ENCODE assay signal across 16 cellular contexts in the genomic region with DNA sequence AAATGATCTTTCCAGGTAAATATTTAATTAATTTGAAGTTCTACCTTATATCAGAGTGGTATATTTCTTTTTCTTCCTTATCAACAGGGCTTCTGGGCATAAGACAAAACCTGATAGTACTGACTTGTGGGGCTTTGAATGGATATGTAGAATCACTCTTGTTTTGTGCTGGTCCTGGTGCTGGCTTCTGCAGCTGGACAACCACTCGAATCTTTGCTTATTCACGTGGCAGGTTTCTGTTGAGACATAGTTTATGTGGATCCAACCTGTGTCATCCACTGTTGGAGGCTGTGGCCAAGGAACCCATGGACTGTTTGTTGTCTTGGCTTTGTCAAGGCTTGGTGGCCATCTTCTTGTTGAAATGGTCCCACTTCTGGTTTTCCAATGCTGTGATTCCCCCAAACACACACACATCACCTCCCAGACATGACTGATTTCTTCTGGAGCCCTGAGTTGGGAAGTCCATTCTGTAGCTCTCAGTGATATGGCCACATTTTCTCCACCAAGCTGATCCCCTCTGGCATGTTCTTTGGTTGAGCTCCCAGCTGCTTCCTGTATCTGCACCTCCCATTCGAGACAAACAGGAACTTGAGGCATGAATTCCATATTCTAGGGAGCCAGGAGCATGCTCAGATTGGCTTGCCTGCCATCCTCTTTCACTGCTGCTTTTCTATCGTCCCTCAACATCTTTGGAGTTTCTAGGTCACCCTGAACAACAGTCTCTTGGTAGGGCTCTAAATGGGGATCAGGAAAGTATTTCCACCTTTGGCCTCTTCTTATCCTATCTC. TPM values are rescaled to one million over a fixed set of nuclear protein-coding genes. Genes with fewer than 3 reads are reported as not detected.
DNase-seq lines count a peak whose midpoint lies in the region; ATAC-seq, FAIRE-seq and TF ChIP-seq lines count a peak whose summit lies in the region.
"Had no signal": no experiment of that assay in that cellular context is flagged by ENCODE, and none has a peak within 500 bp of the region (broad histone marks: within the 10 kb centered on the region; RNA-seq: fewer than 3 reads in every experiment).

No MANE protein-coding gene starts in this region.

- no peaks in the 10 kb centered on the region for H3K9me1 ChIP-seq in K562 (ENCODE audit: control insufficient read depth, insufficient read depth, low read length)

- H3K4me1 ChIP-seq in K562 (replicated peaks in 1 of 2; ENCODE audit: control insufficient read depth in 2 of 2, insufficient read depth in 2 of 2, low read length in 2 of 2): peaks cover 0 to 5% of the 10 kb centered on the region in 2 experiments; a peak in 4 of 5 replicates

- CTCF ChIA-PET in activated naive CD4-positive, alpha-beta T cell treated with anti-CD3 and anti-CD28 coated beads, Interleukin-2, amount 10 ng/mL, durations not matched to agents 7 days and 5 days (lab: Charles Lee): no interaction called here
- CTCF ChIA-PET in K562 (lab: Yijun Ruan, JAX; ENCODE audit: low intra/inter-chr PET ratio): no interaction called here

- H3K27ac ChIP-seq in K562 (ENCODE audit: extremely low read depth, low read depth, low read length): no peak overlapping the region
- H3K27ac ChIP-seq: 22Rv1 had no signal

- H3K27me3 Mint-ChIP-seq in activated naive CD4-positive, alpha-beta T cell treated with anti-CD3 and anti-CD28 coated beads, Interleukin-2, amount 50 U/mL, for 24 hours: no peaks in the 10 kb centered on the region
- H3K27me3 Mint-ChIP-seq in activated naive CD4-positive, alpha-beta T cell treated with anti-CD3 and anti-CD28 coated beads, Interleukin-2, amount 10 ng/mL, durations not matched to agents 7 days and 5 days: peaks cover 3% of the 10 kb centered on the region
- no peaks in the 10 kb centered on the region for H3K27me3 Mint-ChIP-seq in neural crest cell (ENCODE audit: low read depth)

- H3K9me3 Mint-ChIP-seq in activated naive CD4-positive, alpha-beta T cell treated with anti-CD3 and anti-CD28 coated beads, Interleukin-2, amount 50 U/mL, for 24 hours: no peaks in the 10 kb centered on the region
- H3K9me3 Mint-ChIP-seq in activated naive CD4-positive, alpha-beta T cell treated with anti-CD3 and anti-CD28 coated beads, Interleukin-2, amount 10 ng/mL, durations not matched to agents 7 days and 5 days: no peaks in the 10 kb centered on the region
- H3K9me3 Mint-ChIP-seq in neural crest cell: peaks cover 3% of the 10 kb centered on the region
- H3K9me3 Mint-ChIP-seq: CD8-positive, alpha-beta memory T cell had no signal

- H3K36me3 ChIP-seq in K562 (ENCODE audit: control insufficient read depth, insufficient read depth, low read length): no peaks in the 10 kb centered on the region

- peak overlapping the region; percentile 14; the same call in 1 of the 2 replicates for H2AFZ ChIP-seq in K562 (ENCODE audit: low read depth, low read length)

- no peak for ATAC-seq in K562
- no peak for ATAC-seq in HG03571 (IDR thresholded peaks at IDR 0.05; ENCODE audit: unreplicated experiment)
- no peak for ATAC-seq in GM18861 (IDR thresholded peaks at IDR 0.05; ENCODE audit: unreplicated experiment)

- peak overlapping the region; percentile 4 for H3K27ac Mint-ChIP-seq in activated naive CD4-positive, alpha-beta T cell treated with anti-CD3 and anti-CD28 coated beads, Interleukin-2, amount 50 U/mL, for 24 hours
- no peak overlapping the region for H3K27ac Mint-ChIP-seq in activated naive CD4-positive, alpha-beta T cell treated with anti-CD3 and anti-CD28 coated beads, Interleukin-2, amount 10 ng/mL, durations not matched to agents 7 days and 5 days
- H3K27ac Mint-ChIP-seq in neural crest cell (ENCODE audit: unreplicated experiment): peak overlapping the region; percentile 81

- no peak for TF ChIP-seq POLR2A in K562 (conservative IDR thresholded peaks at IDR 0.05)

- intact Hi-C loops in K562 (cut with micrococcal nuclease): loop anchor here (5.0 kb wide), 1 partner anchor 255 kb away; no protein-coding TSS in a partner anchor
- intact Hi-C loops in posterior cingulate gyrus (cut with DNase I): no loop called here

- WGBS in K562 (ENCODE audit: insufficient coverage, low coverage, missing lambda C conversion rate): 16% methylated on average over 4 of the region's 4 CpGs

- no peaks in the 10 kb centered on the region for H3K79me2 ChIP-seq in K562 (ENCODE audit: control insufficient read depth, insufficient read depth, low read length)

- no peak overlapping the region for H3K4me3 Mint-ChIP-seq in activated naive CD4-positive, alpha-beta T cell treated with anti-CD3 and anti-CD28 coated beads, Interleukin-2, amount 50 U/mL, for 24 hours
- H3K4me3 Mint-ChIP-seq in activated naive CD4-positive, alpha-beta T cell treated with anti-CD3 and anti-CD28 coated beads, Interleukin-2, amount 10 ng/mL, durations not matched to agents 7 days and 5 days: no peak overlapping the region
- no peak overlapping the region for H3K4me3 Mint-ChIP-seq in neural crest cell
- H3K4me3 Mint-ChIP-seq: CD14-positive monocyte; CD8-positive, alpha-beta memory T cell had no signal

- TF ChIP-seq CTCF in K562 (IDR thresholded peaks at IDR 0.05 in 2 of 3, conservative IDR thresholded peaks at IDR 0.05 in 1 of 3; ENCODE audit: insufficient read depth in 2 of 3, low read depth in 1 of 3, low read length in 3 of 3) (no peak), neural crest cell (conservative IDR thresholded peaks at IDR 0.05) (no peak)

- no peak for TF ChIP-seq EP300 in K562 (IDR thresholded peaks at IDR 0.05; ENCODE audit: low read length)

- TF ChIP-seq RAD21 in K562 (CRISPR knock-in tag; conservative IDR thresholded peaks at IDR 0.05 in 1 of 2, IDR thresholded peaks at IDR 0.05 in 1 of 2): no peak

- peaks cover 24% of the 10 kb centered on the region for H3K36me3 Mint-ChIP-seq in activated naive CD4-positive, alpha-beta T cell treated with anti-CD3 and anti-CD28 coated beads, Interleukin-2, amount 50 U/mL, for 24 hours
- no peaks in the 10 kb centered on the region for H3K36me3 Mint-ChIP-seq in activated naive CD4-positive, alpha-beta T cell treated with anti-CD3 and anti-CD28 coated beads, Interleukin-2, amount 10 ng/mL, durations not matched to agents 7 days and 5 days
- H3K36me3 Mint-ChIP-seq in neural crest cell (ENCODE audit: low read depth): no peaks in the 10 kb centered on the region

- no peaks in the 10 kb centered on the region for H4K20me1 ChIP-seq in K562 (replicated peaks; ENCODE audit: control insufficient read depth, insufficient read depth, low read length)

- H3K9ac ChIP-seq in K562 (ENCODE audit: insufficient read depth in 1 of 2, low read depth in 2 of 2, low read length in 2 of 2): no peak overlapping the region

- no peaks in the 10 kb centered on the region for H3K27me3 ChIP-seq in K562 (ENCODE audit: control insufficient read depth in 2 of 2, insufficient read depth in 2 of 2, low read length in 2 of 2)

- no peak for FAIRE-seq in K562 (lab: Jason Lieb, UNC)

- H3K4me3 ChIP-seq in K562: no peak overlapping the region

- POLR2A ChIA-PET in K562 (lab: Yijun Ruan, JAX): interaction anchor here (0.9 kb wide), 1 partner anchor 8 kb away, joined by 5 read pairs; no protein-coding TSS in a partner anchor

- H3K4me2 ChIP-seq in K562 (ENCODE audit: insufficient read depth, low read length): no peak overlapping the region

- H3K9me3 ChIP-seq in K562 (replicated peaks; ENCODE audit: control insufficient read depth, insufficient read depth, low read depth, low read length): no peaks in the 10 kb centered on the region
- H3K9me3 ChIP-seq: Caco-2 had no signal

- DNase-seq in activated naive CD4-positive, alpha-beta T cell treated with anti-CD3 and anti-CD28 coated beads, Interleukin-2, amount 10 ng/mL, durations not matched to agents 7 days and 5 days: no peak
- DNase-seq in K562 (ENCODE audit: extremely low read depth in 1 of 4, low spot score in 3 of 4) (no peak), neural crest cell (ENCODE audit: low read depth, low spot score) (no peak), posterior cingulate gyrus (no peak)
- DNase-seq: Caco-2; CD8-positive, alpha-beta memory T cell; DMS53; GF-D8 had no signal

- H3K4me1 Mint-ChIP-seq in activated naive CD4-positive, alpha-beta T cell treated with anti-CD3 and anti-CD28 coated beads, Interleukin-2, amount 50 U/mL, for 24 hours: peaks cover 15% of the 10 kb centered on the region
- H3K4me1 Mint-ChIP-seq in activated naive CD4-positive, alpha-beta T cell treated with anti-CD3 and anti-CD28 coated beads, Interleukin-2, amount 10 ng/mL, durations not matched to agents 7 days and 5 days: peaks cover 10% of the 10 kb centered on the region
- H3K4me1 Mint-ChIP-seq in neural crest cell: no peaks in the 10 kb centered on the region

- in situ Hi-C loops in K562 (cut with MboI): no loop called here

- BruUV-seq in K562 (replicated peaks; lab: Mats Ljungman, UMichigan): no TSS peak

RNA-seq across cellular contexts. Expression of gene TAS2R41, which starts 19.5 kb away (rescaled TPM):
- total RNA-seq in K562 (2011; cell fraction: chromatin; rRNA removed; ENCODE audit: low replicate concordance): 0.69 and 0.83 TPM in 2 replicates
- total RNA-seq in K562 (2011; cell fraction: nucleolus; rRNA removed): 0.50 and 1.4 TPM in 2 replicates
- 2.1 and 2.3 TPM in 2 replicates for total RNA-seq in K562 (2011; cell fraction: nucleoplasm; rRNA removed)
- total RNA-seq in K562 (2014; rRNA removed) (not detected in 2 replicates), K562 (2014; rRNA removed; fragmentation: Illumina TruSeq; extraction: Trizol) (not detected in 2 replicates), K562 (2015; rRNA removed; fragmentation: Illumina TruSeq; extraction: Trizol) (not detected in 2 replicates), K562 (2021) (not detected in 2 replicates), neural crest cell (not detected in 2 replicates)
- polyA plus RNA-seq in K562 (2011; rRNA removed) (not detected in 2 replicates), K562 (2014; fragmentation: Illumina TruSeq; extraction: Trizol) (not detected in 2 replicates), K562 (2014; fragmentation: Nextera tagmentation; extraction: Ambion mirVana) (not detected), K562 (2014; rRNA removed) (not detected in 2 replicates)
- not detected in 2 replicates for polyA plus RNA-seq in K562 (2011; cell fraction: cytosol; rRNA removed)
- 0.14 and 0.17 TPM in 2 replicates for polyA plus RNA-seq in K562 (2011; cell fraction: nucleus; rRNA removed)
- 0.18 TPM in 1 of 2 replicates, not detected in the other for polyA plus RNA-seq in K562 (2012)
- polyA minus RNA-seq in K562 (2011; rRNA and poly(A)+ RNA removed): 0.36 and 0.39 TPM in 2 replicates
- not detected in 2 replicates for polyA minus RNA-seq in K562 (2011; cell fraction: cytosol; rRNA and poly(A)+ RNA removed)
- polyA minus RNA-seq in K562 (2011; cell fraction: nucleus; rRNA and poly(A)+ RNA removed): 0.67 and 0.81 TPM in 2 replicates
- total RNA-seq: A673; Caco-2; CD8-positive, alpha-beta memory T cell; H4 had no signal
- polyA plus RNA-seq: BJ; CD14-positive monocyte; CD8-positive, alpha-beta memory T cell had no signal

RNA-seq across cellular contexts. Expression of gene TAS2R60, which starts 53.9 kb away (rescaled TPM):
- total RNA-seq in K562 (2011; cell fraction: chromatin; rRNA removed; ENCODE audit: low replicate concordance): 1.6 and 5.5 TPM in 2 replicates
- total RNA-seq in K562 (2011; cell fraction: nucleolus; rRNA removed): 1.0 and 1.1 TPM in 2 replicates
- 0.88 and 3.2 TPM in 2 replicates for total RNA-seq in K562 (2011; cell fraction: nucleoplasm; rRNA removed)
- total RNA-seq in K562 (2014; rRNA removed) (not detected in 2 replicates), K562 (2014; rRNA removed; fragmentation: Illumina TruSeq; extraction: Trizol) (not detected in 2 replicates), K562 (2015; rRNA removed; fragmentation: Illumina TruSeq; extraction: Trizol) (not detected in 2 replicates), K562 (2021) (not detected in 2 replicates), neural crest cell (not detected in 2 replicates)
- polyA plus RNA-seq in K562 (2011; rRNA removed) (0.08 TPM in 2 replicates), K562 (2014; fragmentation: Illumina TruSeq; extraction: Trizol) (not detected in 2 replicates), K562 (2014; fragmentation: Nextera tagmentation; extraction: Ambion mirVana) (not detected), K562 (2014; rRNA removed) (0.28 TPM in 1 of 2 replicates, not detected in the other)
- polyA plus RNA-seq in K562 (2011; cell fraction: cytosol; rRNA removed): not detected in 2 replicates
- 0.33 and 0.53 TPM in 2 replicates for polyA plus RNA-seq in K562 (2011; cell fraction: nucleus; rRNA removed)
- polyA plus RNA-seq in K562 (2012): 0.08 and 0.14 TPM in 2 replicates
- polyA minus RNA-seq in K562 (2011; rRNA and poly(A)+ RNA removed): 0.27 and 0.46 TPM in 2 replicates
- not detected in 2 replicates for polyA minus RNA-seq in K562 (2011; cell fraction: cytosol; rRNA and poly(A)+ RNA removed)
- 0.54 and 0.67 TPM in 2 replicates for polyA minus RNA-seq in K562 (2011; cell fraction: nucleus; rRNA and poly(A)+ RNA removed)
- total RNA-seq: A673; Caco-2; CD8-positive, alpha-beta memory T cell; H4 had no signal
- polyA plus RNA-seq: BJ; CD14-positive monocyte; CD8-positive, alpha-beta memory T cell had no signal
